ENCODE assay signal across 9 cellular contexts in genomic region chr5:56819027-56819881, GRCh38. TPM values are rescaled to one million over a fixed set of nuclear protein-coding genes. Genes with fewer than 3 reads are reported as not detected.
DNase-seq lines count a peak whose midpoint lies in the region; ATAC-seq and TF ChIP-seq lines count a peak whose summit lies in the region.
"Had no signal": no experiment of that assay in that cellular context is flagged by ENCODE, and none has a peak within 500 bp of the region (broad histone marks: within the 10 kb centered on the region; RNA-seq: fewer than 3 reads in every experiment).

No MANE protein-coding gene starts in this region.

- H3K4me3 ChIP-seq in HEK293 (ENCODE audit: low read depth, low read length) (no peak overlapping the region; the same call in 1 of the 2 replicates), SK-N-MC (peak overlapping the region; percentile 68), epithelial cell of proximal tubule (ENCODE audit: low read depth, low read length) (peak overlapping the region; percentile 43), gastrocnemius medialis (peak overlapping the region; percentile 6 to 26 (median 16))

- no peak overlapping the region for H3K27ac ChIP-seq in HEK293 (ENCODE audit: extremely low read depth, low read depth, low read length)
- peak overlapping the region; percentile 28; the same call in 1 of the 2 replicates for H3K27ac ChIP-seq in SK-N-MC
- peak overlapping the region; percentile 20 to 94 (median 30) for H3K27ac ChIP-seq in gastrocnemius medialis

- H3K9me3 ChIP-seq in HEK293 (ENCODE audit: control insufficient read depth, insufficient read depth, low read depth, low read length) = no peaks in the 10 kb centered on the region
- no peaks in the 10 kb centered on the region for H3K9me3 ChIP-seq in SK-N-MC (ENCODE audit: low read depth, low read length)
- H3K9me3 ChIP-seq in gastrocnemius medialis = no peaks in the 10 kb centered on the region

- ATAC-seq in gastrocnemius medialis = no peak

- H3K9ac ChIP-seq in SK-N-MC (ENCODE audit: insufficient read length) = peak overlapping the region; percentile 66

- TF ChIP-seq POLR2A in gastrocnemius medialis (IDR thresholded peaks at IDR 0.05) = no peak

- TF ChIP-seq CTCF in HEK293 (tag by site-specific recombination; IDR thresholded peaks at IDR 0.05) (no peak), epithelial cell of proximal tubule (conservative IDR thresholded peaks at IDR 0.05; ENCODE audit: low read depth, low read length) (no peak), gastrocnemius medialis (IDR thresholded peaks at IDR 0.05 in 4 of 5, conservative IDR thresholded peaks at IDR 0.05 in 1 of 5) (no peak)

- in situ Hi-C loops in gastrocnemius medialis (cut with MboI; ENCODE audit: low sequenced_read_pairs in 4 of 4) = no loop called here

- intact Hi-C loops in gastrocnemius medialis (cut with DNase I; ENCODE audit: low total_unique reads) = loop anchor here (5.0 kb wide), 2 partner anchors 88 to 133 kb away; partner anchors contain the start of genes MIER3 and SETD9

- H3K36me3 ChIP-seq in HEK293 (ENCODE audit: control insufficient read depth in 2 of 2, insufficient read depth in 1 of 2, low read length in 2 of 2) (no peaks in the 10 kb centered on the region), SK-N-MC (ENCODE audit: insufficient read depth, low read length) (no peaks in the 10 kb centered on the region), gastrocnemius medialis (no peaks in the 10 kb centered on the region)

- no peak for DNase-seq in SK-N-MC (ENCODE audit: low read depth, low spot score)
- no peak for DNase-seq in epithelial cell of proximal tubule (ENCODE audit: low read depth)
- DNase-seq in gastrocnemius medialis = no peak
- DNase-seq in hypothalamus (lab: John Stamatoyannopoulos, UW) = no peak
- no peak for DNase-seq in COLO668 (lab: John Stamatoyannopoulos, UW; ENCODE audit: unreplicated experiment)
- no peak for DNase-seq in NCI-H1105 treated with DMSO at 0.1 percent for 48 hours (lab: John Stamatoyannopoulos, UW)
- no peak for DNase-seq in NCI-H1048 (lab: John Stamatoyannopoulos, UW)
- DNase-seq: SHP77 had no signal

- peaks cover 9% of the 10 kb centered on the region for H3K4me1 ChIP-seq in HEK293 (ENCODE audit: control insufficient read depth, insufficient read depth, low read length)
- H3K4me1 ChIP-seq in gastrocnemius medialis = peaks cover 43 to 52% of the 10 kb centered on the region in 2 donors

- POLR2A ChIA-PET in HEK293 (lab: Yijun Ruan, JAX) = no interaction called here

- H3K27me3 ChIP-seq in gastrocnemius medialis = no peaks in the 10 kb centered on the region

- CTCF ChIA-PET in HEK293 (lab: Yijun Ruan, JAX) = interaction anchor here (0.5 to 2.4 kb wide), 5 partner anchors 19 to 619 kb away, joined by 3 to 9 read pairs (median 3); no protein-coding TSS in a partner anchor

TF ChIP-seq in HEK293, 187 proteins besides CTCF, POLR2A, EP300 and RAD21:
- TF ChIP-seq ZNF335 (tag by site-specific recombination; conservative IDR thresholded peaks at IDR 0.05) = 0 out of 2 replicates have a peak, but pooled peaks have one; percentile 9
- TF ChIP-seq ZFP3 (tag by site-specific recombination; IDR thresholded peaks at IDR 0.05; ENCODE audit: low read depth) = no peak

RNA-seq across cellular contexts. Expression of gene MAP3K1, which starts 3.9 kb away (rescaled TPM):
- total RNA-seq in epithelial cell of proximal tubule (14.4 and 20.1 TPM in 2 replicates), gastrocnemius medialis (1 to 10 TPM; 4.2 to 6.8 (median 5.4) TPM)
